In genomic region chr2:76973610-76974009, GRCh38 we compare ENCODE assay signal across 10 cellular contexts.
"Had no signal": no experiment of that assay in that cellular context is flagged by ENCODE, and none has a peak within 500 bp of the region (broad histone marks: within the 10 kb centered on the region; RNA-seq: fewer than 3 reads in every experiment).

No MANE protein-coding gene starts in this region.

- H3K4me2 ChIP-seq: GM23338 had no signal

- H3K9me3 ChIP-seq: HAP-1 had no signal

- DNase-seq: GM23248, GOT3, H7, H9, HCEC 1CT, HFFc6 had no signal

- FAIRE-seq: H1, H54 had no signal

- H3K9ac ChIP-seq: GM23248 had no signal

- H3K36me3 ChIP-seq: HAP-1 had no signal

- H3K4me3 ChIP-seq: GM23248, GM23338, HAP-1 had no signal

- H3K27ac ChIP-seq: GM23248 had no signal

- H2AFZ ChIP-seq: GM23248, GM23338 had no signal
